8 cellular contexts compared by ENCODE assay signal in the genomic region with DNA sequence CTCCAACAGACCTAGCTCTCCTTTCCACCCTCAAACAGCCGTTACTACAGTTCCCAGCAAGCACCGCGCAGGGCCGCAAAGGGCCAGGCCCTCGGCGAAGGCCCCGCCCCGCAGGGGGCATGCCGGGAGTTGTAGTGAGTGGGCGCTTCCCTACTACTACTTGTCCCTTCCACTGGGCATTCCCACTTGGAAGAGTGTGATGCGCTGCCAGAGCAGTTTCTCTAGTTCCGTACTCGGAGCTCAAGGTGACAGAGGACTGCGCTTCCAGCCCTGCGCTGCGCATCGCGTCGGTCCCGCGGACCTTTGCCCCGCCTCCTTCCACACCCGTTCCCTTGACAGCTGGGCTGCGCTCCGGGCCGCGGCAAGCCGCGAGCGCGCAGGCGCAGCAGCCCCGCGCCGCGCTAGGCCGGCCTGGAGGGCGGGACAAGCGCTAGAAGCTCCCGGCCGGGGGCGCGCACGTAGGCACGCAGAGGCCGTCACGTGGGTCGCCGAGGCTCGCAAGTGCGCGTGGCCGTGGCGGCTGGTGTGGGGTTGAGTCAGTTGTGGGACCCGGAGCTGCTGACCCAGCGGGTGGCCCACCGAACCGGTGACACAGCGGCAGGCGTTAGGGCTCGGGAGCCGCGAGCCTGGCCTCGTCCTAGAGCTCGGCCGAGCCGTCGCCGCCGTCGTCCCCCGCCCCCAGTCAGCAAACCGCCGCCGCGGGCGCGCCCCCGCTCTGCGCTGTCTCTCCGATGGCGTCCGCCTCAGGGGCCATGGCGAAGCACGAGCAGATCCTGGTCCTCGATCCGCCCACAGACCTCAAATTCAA. TPM values are rescaled to one million over a fixed set of nuclear protein-coding genes. Genes with fewer than 3 reads are reported as not detected.
DNase-seq lines count a peak whose midpoint lies in the region; ATAC-seq and TF ChIP-seq lines count a peak whose summit lies in the region.

TSS of gene VAPA (plus strand) at position 491 of the 808 bp plus-strand sequence. CDS start at position 732, 241 bp downstream.

- peaks cover 10% of the 10 kb centered on the region for H3K27me3 Mint-ChIP-seq in type B pancreatic cell

- H3K36me3 ChIP-seq in heart right ventricle: no peaks in the 10 kb centered on the region

- peaks cover 2 to 58% (median 35%) of the 10 kb centered on the region in 9 donors for H3K4me1 ChIP-seq in heart right ventricle

- no peaks in the 10 kb centered on the region for H3K9me3 Mint-ChIP-seq in type B pancreatic cell

- H3K27me3 ChIP-seq in heart right ventricle: no peaks in the 10 kb centered on the region

- no peaks in the 10 kb centered on the region for H3K36me3 Mint-ChIP-seq in type B pancreatic cell

- H3K9me3 ChIP-seq in heart right ventricle: no peaks in the 10 kb centered on the region

- peak; percentile 68 for DNase-seq in NCI-H1694 (lab: John Stamatoyannopoulos, UW)
- peak; percentile 92 for DNase-seq in amniotic epithelial cell (ENCODE audit: low read depth)
- DNase-seq in heart right ventricle: peak; percentile 93 to 95
- DNase-seq in posterior cingulate gyrus: peak; percentile 94 to 99 (median 98)
- DNase-seq in type B pancreatic cell (ENCODE audit: extremely low spot score, unreplicated experiment): peak; percentile 96

- H3K4me3 ChIP-seq in heart right ventricle: peak within 1 kb of the TSS; percentile 79 to 99 (median 94)

- intact Hi-C loops in T-helper 1 cell treated with Interleukin-12 subunit alpha and Interleukin-12 subunit beta and Interleukin-4 antibody, amounts not matched to agents 30 ng/mL and 1 ng/mL, for 36 hours (cut with micrococcal nuclease): loop anchor here (1.0 to 10.0 kb wide), 13 partner anchors 37 to 1995 kb away; partner anchors contain the start of genes CHMP1B, MPPE1, NAPG and NDUFV2
- intact Hi-C loops in heart right ventricle (cut with DNase I) (loop anchor here in 4 of 10 donors (2.0 to 10.0 kb wide), 6 partner anchors 37 to 299 kb away; partner anchors contain the start of genes PPP4R1 (in 2 of the 4) and RAB31 (in 1 of the 4)), posterior cingulate gyrus (cut with DNase I) (loop anchor here (1.0 to 10.0 kb wide), 3 partner anchors 109 to 301 kb away; no protein-coding TSS in a partner anchor)

- TF ChIP-seq CTCF in heart right ventricle (IDR thresholded peaks at IDR 0.05): no peak
- no peak for TF ChIP-seq CTCF in type B pancreatic cell (conservative IDR thresholded peaks at IDR 0.05)

- peak within 1 kb of the TSS; percentile 95 for H3K4me3 Mint-ChIP-seq in type B pancreatic cell

- ATAC-seq in GM18498 (IDR thresholded peaks at IDR 0.05; ENCODE audit: unreplicated experiment): peak; percentile 83
- ATAC-seq in HG02885 (IDR thresholded peaks at IDR 0.05; ENCODE audit: poor library complexity, unreplicated experiment): peak; percentile 81
- ATAC-seq in heart right ventricle: peak; percentile 96 to 99 (median 96)

- peak within 1 kb of the TSS; percentile 94 for H3K27ac Mint-ChIP-seq in type B pancreatic cell

- peak within 1 kb of the TSS; percentile 91 to 100 (median 99) for H3K27ac ChIP-seq in heart right ventricle

- 0 to 1% methylated on average over 79 to 87 of the region's 87 CpGs for WGBS in heart right ventricle, 2 donors

- peaks cover 24% of the 10 kb centered on the region for H3K4me1 Mint-ChIP-seq in type B pancreatic cell (ENCODE audit: unreplicated experiment)

RNA-seq across cellular contexts. Expression of gene VAPA, which starts in this region (rescaled TPM):
- total RNA-seq in T-helper 1 cell treated with Interleukin-12 subunit alpha and Interleukin-12 subunit beta and Interleukin-4 antibody, amounts not matched to agents 30 ng/mL and 1 ng/mL, for 36 hours: 139 and 147 TPM in 2 replicates
- 100 to 1,000 TPM; 202 to 269 (median 237) TPM for total RNA-seq in heart right ventricle
- polyA plus RNA-seq in heart right ventricle: 100 to 1,000 TPM in 1 of 2 donors, 10 to 100 TPM in 1; 33.2 to 152 TPM
- total RNA-seq in type B pancreatic cell (ENCODE audit: low replicate concordance): 132 and 147 TPM in 2 replicates

Comparison
In these comparisons a context has a peak if more than half of its experiments do, and no peak if none do; other contexts are left out.
1. Peak in every context shown above with its lines: DNase-seq, ATAC-seq, H3K4me3 ChIP-seq and H3K27ac ChIP-seq.